19 cellular contexts compared by ENCODE assay signal in the genomic region with DNA sequence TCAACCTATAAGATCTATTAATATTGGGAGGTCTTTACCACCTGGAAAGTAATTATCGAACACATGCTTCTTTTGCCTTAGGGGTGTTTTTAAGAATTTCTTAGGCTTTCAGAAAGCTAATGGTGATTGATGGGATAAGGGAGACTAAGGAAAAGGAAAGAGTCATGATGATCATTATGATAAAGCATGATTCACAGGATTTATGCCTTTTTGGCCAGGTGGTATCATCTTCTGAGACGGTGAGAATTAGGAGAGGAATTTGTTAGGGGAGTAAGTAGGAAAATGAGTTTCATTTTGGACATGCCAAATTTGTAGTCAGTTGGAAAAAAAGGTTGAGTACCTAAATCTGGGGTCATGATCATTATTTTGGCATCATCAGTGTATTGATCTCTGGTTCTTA. TPM values are rescaled to one million over a fixed set of nuclear protein-coding genes. Genes with fewer than 3 reads are reported as not detected.
A peak's percentile ranks its signal among the peaks of the same experiment; 100 is the strongest.
DNase-seq lines count a peak whose midpoint lies in the region; FAIRE-seq and TF ChIP-seq lines count a peak whose summit lies in the region.
"Had no signal": no experiment of that assay in that cellular context is flagged by ENCODE, and none has a peak within 500 bp of the region (broad histone marks: within the 10 kb centered on the region; RNA-seq: fewer than 3 reads in every experiment).

No MANE protein-coding gene starts in this region.

- peaks cover 3% of the 10 kb centered on the region for H3K9me1 ChIP-seq in keratinocyte (ENCODE audit: control insufficient read depth, extremely low read depth, insufficient read depth, low read length)

- no peaks in the 10 kb centered on the region for H3K27me3 ChIP-seq in keratinocyte (ENCODE audit: control insufficient read depth, extremely low read depth, insufficient read depth, low read length)
- H3K27me3 ChIP-seq: SJSA1 had no signal

- POLR2A ChIA-PET in RWPE1 (lab: Yijun Ruan, JAX; ENCODE audit: low non-redundant PET), result no interaction called here

- H3K27ac ChIP-seq in RWPE1 (no peak overlapping the region), caudate nucleus (ENCODE audit: low read depth, low read length) (peak overlapping the region; percentile 67), keratinocyte (ENCODE audit: control insufficient read depth, insufficient read depth, low read length) (peak overlapping the region; percentile 44), kidney (ENCODE audit: low read depth in 2 of 2, low read length in 2 of 2) (no peak overlapping the region)
- H3K27ac ChIP-seq: C4-2B, SJSA1 had no signal

- intact Hi-C loops in kidney (cut with DNase I), result no loop called here
- intact Hi-C loops in posterior cingulate gyrus (cut with DNase I), result no loop called here

- peaks cover 87% of the 10 kb centered on the region for H3K79me2 ChIP-seq in keratinocyte (ENCODE audit: control insufficient read depth, insufficient read depth, low read length)

- H3K9me3 ChIP-seq in keratinocyte (ENCODE audit: control insufficient read depth, low read depth, low read length) (no peaks in the 10 kb centered on the region), kidney (ENCODE audit: control insufficient read depth in 1 of 2, low read length in 2 of 2) (no peaks in the 10 kb centered on the region)
- H3K9me3 ChIP-seq: SJSA1 had no signal

- H2AFZ ChIP-seq in keratinocyte (ENCODE audit: control insufficient read depth, low read length), result no peak overlapping the region

- H3K4me3 ChIP-seq in keratinocyte (ENCODE audit: control insufficient read depth in 2 of 3, extremely low read depth in 1 of 3, insufficient read depth in 2 of 3, low read depth in 1 of 3, low read length in 3 of 3) (no peak overlapping the region), kidney (ENCODE audit: low read length in 2 of 2) (no peak overlapping the region)
- H3K4me3 ChIP-seq: SJSA1 had no signal

- no peak overlapping the region for H3K9ac ChIP-seq in keratinocyte (ENCODE audit: control insufficient read depth, extremely low read depth, insufficient read depth, low read length)
- H3K9ac ChIP-seq in kidney (ENCODE audit: low read length in 2 of 2), result no peak overlapping the region

- peaks cover 0 to under 1% of the 10 kb centered on the region in 2 experiments for H3K36me3 ChIP-seq in keratinocyte (ENCODE audit: control insufficient read depth in 2 of 2, extremely low read depth in 1 of 2, insufficient read depth in 2 of 2, low read length in 2 of 2)
- peaks cover 0 to 2% of the 10 kb centered on the region in 2 donors for H3K36me3 ChIP-seq in kidney (ENCODE audit: control insufficient read depth in 1 of 2, insufficient read depth in 2 of 2, low read length in 2 of 2)

- H3K4me2 ChIP-seq in keratinocyte (ENCODE audit: control insufficient read depth, extremely low read depth, insufficient read depth, low read depth, low read length), result peak overlapping the region; percentile 38

- dilution Hi-C loops in keratinocyte (cut with MboI; ENCODE audit: extremely low pct_ligation_motif_present, low sequenced_read_pairs), result no loop called here

- CTCF ChIA-PET in RWPE1 (lab: Yijun Ruan, JAX), result no interaction called here

- H4K20me1 ChIP-seq in keratinocyte (ENCODE audit: control insufficient read depth, extremely low read depth, insufficient read depth, low read length), result peaks cover 18% of the 10 kb centered on the region

- no peak for TF ChIP-seq CTCF in RWPE1 (conservative IDR thresholded peaks at IDR 0.05; ENCODE audit: low read depth)
- TF ChIP-seq CTCF in keratinocyte (optimal IDR thresholded peaks at IDR 0.05 in 1 of 3, IDR thresholded peaks at IDR 0.05 in 1 of 3, conservative IDR thresholded peaks at IDR 0.05 in 1 of 3; ENCODE audit: extremely low read depth in 1 of 3, insufficient read depth in 2 of 3, low read length in 3 of 3), result no peak
- no peak for TF ChIP-seq CTCF in kidney (IDR thresholded peaks at IDR 0.05; ENCODE audit: borderline replicate concordance, extremely low read depth, insufficient read depth)

- no peak for FAIRE-seq in keratinocyte (lab: Jason Lieb, UNC)
- FAIRE-seq in kidney (lab: Jason Lieb, UNC), result no peak
- FAIRE-seq: H54 had no signal

- peaks cover 17% of the 10 kb centered on the region for H3K4me1 ChIP-seq in keratinocyte (ENCODE audit: control insufficient read depth, extremely low read depth, insufficient read depth, low read length)
- H3K4me1 ChIP-seq in kidney (ENCODE audit: control insufficient read depth in 1 of 2, insufficient read depth in 1 of 2, low read depth in 1 of 2, low read length in 2 of 2), result no peaks in the 10 kb centered on the region
- H3K4me1 ChIP-seq: SJSA1 had no signal

- DNase-seq in ELR (ENCODE audit: low read depth), result peak; percentile 24
- DNase-seq in RWPE1 (ENCODE audit: low spot score), result peak; percentile 48
- no peak for DNase-seq in caudate nucleus (lab: John Stamatoyannopoulos, UW)
- DNase-seq in keratinocyte (ENCODE audit: low read depth, low spot score), result no peak
- no peak for DNase-seq in kidney
- DNase-seq in activated CD4-positive, alpha-beta T cell treated with anti-CD3 and anti-CD28 coated beads for 1 hour, result no peak
- no peak for DNase-seq in posterior cingulate gyrus
- DNase-seq in COR-L47 (lab: John Stamatoyannopoulos, UW), result no peak
- DNase-seq: AML-193, DMS79, Kasumi-1, MM.1S, NCI-H1048, NCI-H1436, NCI-H187 treated with DMSO at 0.1 percent for 48 hours, NCI-H2107 had no signal

RNA-seq across cellular contexts. Expression of a gene that starts 8.9 kb away (rescaled TPM):
- polyA plus RNA-seq in keratinocyte, result 50.8 to 66.1 TPM (median 51.3 TPM) in 3 replicates
- 32.5 TPM for polyA plus RNA-seq in keratinocyte (2011; ENCODE audit: low read depth)
- 33.4 and 61.3 TPM in 2 replicates for polyA plus RNA-seq in keratinocyte (2011; cell fraction: cytosol; rRNA removed)
- polyA plus RNA-seq in keratinocyte (2011; cell fraction: nucleus; rRNA removed), result 59.0 and 62.6 TPM in 2 replicates
- polyA plus RNA-seq in keratinocyte (2012; ENCODE audit: low replicate concordance), result 14.8 and 26.3 TPM in 2 replicates
- polyA minus RNA-seq in keratinocyte, result 174 to 240 TPM (median 199 TPM) in 3 replicates
- polyA minus RNA-seq in keratinocyte (2011; cell fraction: cytosol; rRNA and poly(A)+ RNA removed), result 57.2 TPM
- 61.0 and 115 TPM in 2 replicates for polyA minus RNA-seq in keratinocyte (2011; cell fraction: nucleus; rRNA and poly(A)+ RNA removed)
- 47.3 TPM for total RNA-seq in kidney
- polyA plus RNA-seq in kidney (ENCODE audit: insufficient read depth, low read depth, low replicate concordance), result 17.1 TPM

RNA-seq across cellular contexts. Expression of a gene that starts 21.3 kb away (rescaled TPM):
- 9.9 to 16.2 TPM (median 14.0 TPM) in 3 replicates for polyA plus RNA-seq in keratinocyte
- 7.9 TPM for polyA plus RNA-seq in keratinocyte (2011; ENCODE audit: low read depth)
- polyA plus RNA-seq in keratinocyte (2011; cell fraction: cytosol; rRNA removed), result 7.6 and 11.4 TPM in 2 replicates
- polyA plus RNA-seq in keratinocyte (2011; cell fraction: nucleus; rRNA removed), result 15.2 and 18.4 TPM in 2 replicates
- polyA plus RNA-seq in keratinocyte (2012; ENCODE audit: low replicate concordance), result 6.3 and 10.5 TPM in 2 replicates
- 3.0 to 6.9 TPM (median 3.5 TPM) in 3 replicates for polyA minus RNA-seq in keratinocyte
- polyA minus RNA-seq in keratinocyte (2011; cell fraction: cytosol; rRNA and poly(A)+ RNA removed), result 6.3 TPM
- polyA minus RNA-seq in keratinocyte (2011; cell fraction: nucleus; rRNA and poly(A)+ RNA removed), result 5.1 and 9.5 TPM in 2 replicates
- 18.9 TPM for total RNA-seq in kidney
- polyA plus RNA-seq in kidney (ENCODE audit: insufficient read depth, low read depth, low replicate concordance), result 8.5 TPM

Comparison
In these comparisons a context has a peak if more than half of its experiments do, and no peak if none do; other contexts are left out.
1. DNase-seq: peak in ELR (single experiment) and RWPE1 (single experiment); none in caudate nucleus (0 of 61), keratinocyte (single experiment), kidney (single experiment), activated CD4-positive, alpha-beta T cell treated with anti-CD3 and anti-CD28 coated beads for 1 hour (single experiment), posterior cingulate gyrus (0 of 10) and COR-L47 (single experiment).
2. H3K27ac ChIP-seq: peak in caudate nucleus (single experiment) and keratinocyte (single experiment); none in RWPE1 (single experiment) and kidney (0 of 2).